11 cellular contexts compared by ENCODE assay signal in the genomic region with DNA sequence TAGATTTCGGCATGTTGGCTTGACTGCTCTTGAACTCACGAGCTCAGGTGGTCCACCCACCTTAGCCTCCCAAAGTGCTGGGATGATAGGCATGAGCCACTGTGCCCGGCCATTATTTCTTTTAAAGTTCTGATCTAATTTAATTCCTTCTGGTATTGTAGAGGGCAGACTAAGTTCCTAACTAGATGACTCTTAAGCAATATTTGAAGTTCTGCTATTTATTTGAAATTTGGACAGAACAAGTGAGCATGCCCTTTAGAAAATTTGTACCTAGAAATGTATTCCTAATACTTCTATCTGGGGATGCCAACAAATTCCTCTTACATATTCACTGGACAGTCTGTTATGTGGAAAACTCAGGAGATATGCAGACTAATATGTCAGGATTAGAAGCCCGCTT.
"Had no signal": no experiment of that assay in that cellular context is flagged by ENCODE, and none has a peak within 500 bp of the region (broad histone marks: within the 10 kb centered on the region; RNA-seq: fewer than 3 reads in every experiment).

No MANE protein-coding gene starts in this region.

- H2AFZ ChIP-seq: GM23248, GM23338 had no signal

- H3K36me3 ChIP-seq: HAP-1 had no signal

- DNase-seq: GM23248, GOT3, H7, H9, HCEC 1CT, HFFc6 had no signal

- H3K9ac ChIP-seq: GM23248 had no signal

- ATAC-seq: GM23338, HCT116 had no signal

- H3K27ac ChIP-seq: GM23248 had no signal

- FAIRE-seq: H1, H54 had no signal

- H3K4me2 ChIP-seq: GM23338 had no signal

- H3K9me3 ChIP-seq: HAP-1 had no signal

- H3K4me3 ChIP-seq: GM23248, GM23338, HAP-1 had no signal

- H3K4me1 ChIP-seq: HAP-1 had no signal
